20 cellular contexts compared by ENCODE assay signal in genomic region chr1:151919246-151919645, GRCh38.
"Had no signal": no experiment of that assay in that cellular context is flagged by ENCODE, and none has a peak within 500 bp of the region (broad histone marks: within the 10 kb centered on the region; RNA-seq: fewer than 3 reads in every experiment).

No MANE protein-coding gene starts in this region.

- H3K4me1 Mint-ChIP-seq: natural killer cell had no signal

- H3K27me3 ChIP-seq: right lobe of liver, testis had no signal

- H3K9ac ChIP-seq: parathyroid adenoma had no signal

- H3K4me3 ChIP-seq: lower lobe of right lung, right lobe of liver, testis had no signal

- H3K9me3 ChIP-seq: lower lobe of right lung, right lobe of liver, testis had no signal

- H3K4me3 Mint-ChIP-seq: activated CD4-positive, alpha-beta memory T cell treated with anti-CD3 and anti-CD28 coated beads, Interleukin-2, amount 10 ng/mL, durations not matched to agents 7 days and 5 days; activated CD8-positive, alpha-beta memory T cell treated with anti-CD3 and anti-CD28 coated beads, Interleukin-2, amount 10 ng/mL, durations not matched to agents 7 days and 5 days; activated naive CD8-positive, alpha-beta T cell treated with anti-CD3 and anti-CD28 coated beads, Interleukin-2, amount 10 ng/mL, durations not matched to agents 7 days and 5 days; endodermal cell; natural killer cell; type B pancreatic cell had no signal

- H3K36me3 ChIP-seq: lower lobe of right lung, right lobe of liver had no signal

- H2AFZ ChIP-seq: parathyroid adenoma had no signal

- ATAC-seq: activated CD8-positive, alpha-beta memory T cell treated with anti-CD3 and anti-CD28 coated beads, Interleukin-2, amount 10 ng/mL, durations not matched to agents 7 days and 5 days; activated T-helper 17 cell treated with anti-CD3 and anti-CD28 coated beads, Interleukin-2, amount 50 U/mL, for 72 hours; lower lobe of right lung; natural killer cell had no signal

- H3K4me1 ChIP-seq: lower lobe of right lung, testis had no signal

- H3K36me3 Mint-ChIP-seq: activated CD8-positive, alpha-beta memory T cell treated with anti-CD3 and anti-CD28 coated beads, Interleukin-2, amount 10 ng/mL, durations not matched to agents 7 days and 5 days; activated naive CD8-positive, alpha-beta T cell treated with anti-CD3 and anti-CD28 coated beads, Interleukin-2, amount 10 ng/mL, durations not matched to agents 7 days and 5 days; natural killer cell; type B pancreatic cell had no signal

- H3K9me3 Mint-ChIP-seq: activated CD4-positive, alpha-beta memory T cell treated with anti-CD3 and anti-CD28 coated beads, Interleukin-2, amount 10 ng/mL, durations not matched to agents 7 days and 5 days; activated naive CD8-positive, alpha-beta T cell treated with anti-CD3 and anti-CD28 coated beads, Interleukin-2, amount 10 ng/mL, durations not matched to agents 7 days and 5 days; activated T-helper 17 cell treated with anti-CD3 and anti-CD28 coated beads, Interleukin-2, amount 50 U/mL, for 72 hours; endodermal cell; natural killer cell; type B pancreatic cell had no signal

- H3K27me3 Mint-ChIP-seq: activated T-helper 17 cell treated with anti-CD3 and anti-CD28 coated beads, Interleukin-2, amount 50 U/mL, for 72 hours had no signal

- H3K79me2 ChIP-seq: parathyroid adenoma had no signal

- DNase-seq: activated CD4-positive, alpha-beta memory T cell treated with anti-CD3 and anti-CD28 coated beads, Interleukin-2, amount 10 ng/mL, durations not matched to agents 7 days and 5 days; activated CD4-positive, alpha-beta T cell treated with anti-CD3 and anti-CD28 coated beads for 48 hours; activated CD4-positive, CD25-positive, alpha-beta regulatory T cell; activated CD8-positive, alpha-beta memory T cell treated with anti-CD3 and anti-CD28 coated beads, Interleukin-2, amount 10 ng/mL, durations not matched to agents 7 days and 5 days; activated naive CD4-positive, alpha-beta T cell treated with Interleukin-2 at 50 U/mL for 16 hours; activated naive CD8-positive, alpha-beta T cell treated with anti-CD3 and anti-CD28 coated beads, Interleukin-2, amount 10 ng/mL, durations not matched to agents 7 days and 5 days; amygdala; endodermal cell; foreskin fibroblast; lower lobe of right lung; natural killer cell; small intestine; stimulated activated CD4-positive, alpha-beta T cell treated with anti-CD3 and anti-CD28 coated beads, Interleukin-15, amount 100 ng/mL, for 24 hours; stimulated activated CD4-positive, alpha-beta T cell treated with anti-CD3 and anti-CD28 coated beads, Interleukin-4, amount 100 ng/mL, for 1 hour; testis had no signal

- H3K27ac Mint-ChIP-seq: activated CD4-positive, alpha-beta memory T cell treated with anti-CD3 and anti-CD28 coated beads, Interleukin-2, amount 10 ng/mL, durations not matched to agents 7 days and 5 days; activated CD8-positive, alpha-beta memory T cell treated with anti-CD3 and anti-CD28 coated beads, Interleukin-2, amount 10 ng/mL, durations not matched to agents 7 days and 5 days; activated naive CD8-positive, alpha-beta T cell treated with anti-CD3 and anti-CD28 coated beads, Interleukin-2, amount 10 ng/mL, durations not matched to agents 7 days and 5 days; activated T-helper 17 cell treated with anti-CD3 and anti-CD28 coated beads, Interleukin-2, amount 50 U/mL, for 72 hours; endodermal cell; natural killer cell; type B pancreatic cell had no signal

- H3K27ac ChIP-seq: epithelial cell of prostate, lower lobe of right lung, parathyroid adenoma, testis had no signal
